Comparison of ENCODE assay signal across 8 cellular contexts in the genomic region with DNA sequence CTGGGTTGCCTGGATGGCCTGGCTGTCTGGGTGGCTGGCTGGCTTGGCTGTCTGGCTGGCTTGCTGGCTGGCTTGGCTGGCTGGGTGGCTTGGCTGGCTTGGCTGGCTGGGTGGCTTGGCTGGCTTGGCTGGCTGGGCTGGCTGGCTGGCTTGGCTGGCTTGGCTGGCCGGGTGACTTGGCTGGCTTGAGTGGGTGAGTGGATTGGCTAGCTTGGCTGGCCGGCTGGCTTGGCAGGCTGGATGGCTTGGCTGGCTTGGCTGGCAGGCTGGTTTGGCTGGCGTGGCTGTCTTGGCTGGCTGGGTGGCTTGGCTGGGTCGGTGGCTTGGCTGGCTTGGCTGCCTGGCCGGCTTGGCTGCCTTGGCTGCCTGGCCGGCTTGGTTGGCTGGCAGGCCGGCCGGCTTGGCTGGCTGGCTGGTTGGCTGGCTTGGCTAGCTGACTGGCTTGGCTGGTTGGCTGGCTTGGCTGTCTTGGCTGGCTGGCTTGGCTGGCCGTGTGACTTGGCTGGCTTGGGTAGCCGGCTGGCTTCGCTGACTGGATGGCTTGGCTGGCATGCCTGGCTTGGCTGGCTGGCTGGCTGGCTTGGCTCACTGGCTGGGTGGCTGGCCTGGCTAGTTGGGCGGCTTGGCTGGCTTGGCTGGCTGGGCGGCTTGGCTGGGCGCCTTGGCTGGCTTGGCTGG.
A peak's percentile ranks its signal among the peaks of the same experiment; 100 is the strongest.
DNase-seq lines count a peak whose midpoint lies in the region; ATAC-seq, FAIRE-seq and TF ChIP-seq lines count a peak whose summit lies in the region.
"Not testable (repeated sequence)": the region's sequence is repeated elsewhere in the genome, so short reads cannot be mapped to it uniquely, and the experiment has no call there.

No MANE protein-coding gene starts in this region.

- not testable (repeated sequence) for TF ChIP-seq CTCF in D721Med (IDR thresholded peaks at IDR 0.05; ENCODE audit: insufficient read depth, missing control alignments); PC-3 (conservative IDR thresholded peaks at IDR 0.05; ENCODE audit: low read depth, low read length); endothelial cell of umbilical vein (IDR thresholded peaks at IDR 0.05; ENCODE audit: extremely low read depth in 1 of 2, insufficient read depth in 1 of 2, low read depth in 1 of 2, low read length in 2 of 2); lower leg skin (IDR thresholded peaks at IDR 0.05)

- intact Hi-C loops in PC-3 (cut with micrococcal nuclease); activated CD4-positive, alpha-beta memory T cell treated with anti-CD3 and anti-CD28 coated beads for 36 hours (cut with micrococcal nuclease); endothelial cell of umbilical vein (cut with micrococcal nuclease); lower leg skin (cut with DNase I; ENCODE audit: low total_unique reads); sciatic nerve (cut with DNase I): not testable (repeated sequence)

- H3F3A ChIP-seq in PC-3 (ENCODE audit: low read length, unreplicated experiment): not testable (repeated sequence)

- FAIRE-seq in D721Med (lab: Jason Lieb, UNC); endothelial cell of umbilical vein (lab: Jason Lieb, UNC): not testable (repeated sequence)

- not testable (repeated sequence) for H4K20me1 ChIP-seq in PC-3 (ENCODE audit: low read length); endothelial cell of umbilical vein (replicated peaks; ENCODE audit: control insufficient read depth, extremely low read depth, insufficient read depth, low read length)

- not testable (repeated sequence) for TF ChIP-seq POLR2A in endothelial cell of umbilical vein (IDR thresholded peaks at IDR 0.05; ENCODE audit: low read depth, low read length); lower leg skin (IDR thresholded peaks at IDR 0.05)

- H3K4me1 Mint-ChIP-seq in activated CD4-positive, alpha-beta memory T cell treated with anti-CD3 and anti-CD28 coated beads for 36 hours (ENCODE audit: low read depth): not testable (repeated sequence)

- not testable (repeated sequence) for H3K36me3 ChIP-seq in PC-3 (ENCODE audit: low read depth, low read length); endothelial cell of umbilical vein (ENCODE audit: control insufficient read depth in 2 of 2, extremely low read depth in 1 of 2, insufficient read depth in 2 of 2, low read length in 2 of 2)

- not testable (repeated sequence) for H3K27ac ChIP-seq in PC-3 (ENCODE audit: low read length); endothelial cell of umbilical vein (ENCODE audit: insufficient read depth, low read depth, low read length)

- H3K4me2 ChIP-seq in PC-3 (ENCODE audit: low read length); endothelial cell of umbilical vein (ENCODE audit: insufficient read depth, low read length): not testable (repeated sequence)

- H3K79me2 ChIP-seq in PC-3 (ENCODE audit: low read length); endothelial cell of umbilical vein (ENCODE audit: control insufficient read depth, insufficient read depth, low read length): not testable (repeated sequence)

- H3K4me3 ChIP-seq in PC-3 (ENCODE audit: low read length); endothelial cell of umbilical vein (replicated peaks in 1 of 3; ENCODE audit: insufficient read depth in 1 of 3, low read depth in 1 of 3, low read length in 3 of 3); lower leg skin (ENCODE audit: low read depth, poor library complexity, severe bottlenecking): not testable (repeated sequence)

- POLR2A ChIA-PET in PC-3 (lab: Charles Lee; ENCODE audit: unreplicated experiment); activated CD4-positive, alpha-beta memory T cell treated with anti-CD3 and anti-CD28 coated beads for 36 hours (lab: Charles Lee); endothelial cell of umbilical vein (lab: Charles Lee): not testable (repeated sequence)

- not testable (repeated sequence) for H3K9me3 ChIP-seq in PC-3 (ENCODE audit: low read length); endothelial cell of umbilical vein (replicated peaks; ENCODE audit: control insufficient read depth, insufficient read depth, low read length)

- not testable (repeated sequence) for H3K9me3 Mint-ChIP-seq in activated CD4-positive, alpha-beta memory T cell treated with anti-CD3 and anti-CD28 coated beads for 36 hours; activated naive CD4-positive, alpha-beta T cell treated with anti-CD3 and anti-CD28 coated beads, Interleukin-2, amount 50 U/mL, for 72 hours

- H3K4me1 ChIP-seq in PC-3 (ENCODE audit: insufficient read depth, low read length); endothelial cell of umbilical vein (ENCODE audit: control insufficient read depth, extremely low read depth, insufficient read depth, low read length): not testable (repeated sequence)

- dilution Hi-C loops in endothelial cell of umbilical vein (cut with MboI; ENCODE audit: extremely low pct_ligation_motif_present, low sequenced_read_pairs): not testable (repeated sequence)

- DNase-seq in D721Med (ENCODE audit: insufficient read length, low spot score) (peak; percentile 2), PC-3 (peak; percentile 12), endothelial cell of umbilical vein (ENCODE audit: low read depth, low spot score) (peak; percentile 7), lower leg skin (ENCODE audit: low spot score in 2 of 2) (peak; percentile 57 to 96), sciatic nerve (ENCODE audit: low spot score) (peak; percentile 81)
- peak; percentile 44 for DNase-seq in activated CD4-positive, alpha-beta memory T cell treated with anti-CD3 and anti-CD28 coated beads for 36 hours
- peak; percentile 51 to 85 for DNase-seq in activated naive CD4-positive, alpha-beta T cell treated with anti-CD3 and anti-CD28 coated beads, Interleukin-2, amount 50 U/mL, for 72 hours (ENCODE audit: low spot score in 2 of 2)
- DNase-seq in stimulated activated naive CD8-positive, alpha-beta T cell treated with anti-CD3 and anti-CD28 coated beads, Interleukin-15, Interleukin-2, amounts not matched to agents 100 U/mL and 50 U/mL, for 24 hours: peak; percentile 35

- H3K27ac Mint-ChIP-seq in activated CD4-positive, alpha-beta memory T cell treated with anti-CD3 and anti-CD28 coated beads for 36 hours; activated naive CD4-positive, alpha-beta T cell treated with anti-CD3 and anti-CD28 coated beads, Interleukin-2, amount 50 U/mL, for 72 hours: not testable (repeated sequence)

- BruUV-seq in PC-3 (replicated peaks; lab: Mats Ljungman, UMichigan); endothelial cell of umbilical vein (replicated peaks; lab: Mats Ljungman, UMichigan): not testable (repeated sequence)

- not testable (repeated sequence) for H3K9me2 ChIP-seq in PC-3 (replicated peaks; ENCODE audit: low read length)

- H3K27me3 Mint-ChIP-seq in activated CD4-positive, alpha-beta memory T cell treated with anti-CD3 and anti-CD28 coated beads for 36 hours: not testable (repeated sequence)

- H3K9me1 ChIP-seq in endothelial cell of umbilical vein (replicated peaks; ENCODE audit: control insufficient read depth, extremely low read depth, insufficient read depth, low read length): not testable (repeated sequence)

- 65 to 73% methylated on average over 14 of the region's 14 CpGs for WGBS in lower leg skin, 2 donors

- H2AFZ ChIP-seq in PC-3 (ENCODE audit: low read length); endothelial cell of umbilical vein (ENCODE audit: low read depth, low read length): not testable (repeated sequence)

- not testable (repeated sequence) for H3K4me3 Mint-ChIP-seq in activated CD4-positive, alpha-beta memory T cell treated with anti-CD3 and anti-CD28 coated beads for 36 hours

- not testable (repeated sequence) for H3K36me3 Mint-ChIP-seq in activated CD4-positive, alpha-beta memory T cell treated with anti-CD3 and anti-CD28 coated beads for 36 hours; activated naive CD4-positive, alpha-beta T cell treated with anti-CD3 and anti-CD28 coated beads, Interleukin-2, amount 50 U/mL, for 72 hours

- not testable (repeated sequence) for ATAC-seq in PC-3; activated naive CD4-positive, alpha-beta T cell treated with anti-CD3 and anti-CD28 coated beads, Interleukin-2, amount 50 U/mL, for 72 hours; stimulated activated naive CD8-positive, alpha-beta T cell treated with anti-CD3 and anti-CD28 coated beads, Interleukin-15, Interleukin-2, amounts not matched to agents 100 U/mL and 50 U/mL, for 24 hours
- peak; percentile 42 for ATAC-seq in sciatic nerve

- not testable (repeated sequence) for H3K27me3 ChIP-seq in PC-3 (ENCODE audit: low read length); endothelial cell of umbilical vein (ENCODE audit: control insufficient read depth in 2 of 2, insufficient read depth in 2 of 2, low read length in 2 of 2)

- not testable (repeated sequence) for H3K9ac ChIP-seq in PC-3 (ENCODE audit: low read length); endothelial cell of umbilical vein (replicated peaks; ENCODE audit: extremely low read depth, insufficient read depth, low read length)

- CTCF ChIA-PET in PC-3 (lab: Charles Lee); activated CD4-positive, alpha-beta memory T cell treated with anti-CD3 and anti-CD28 coated beads for 36 hours (lab: Charles Lee); endothelial cell of umbilical vein (lab: Charles Lee): not testable (repeated sequence)

Comparison
In these comparisons a context has a peak if more than half of its experiments do, and no peak if none do; other contexts are left out.
1. DNase-seq: peak in every context shown above with its lines; median percentile 81 in sciatic nerve; 76 in lower leg skin; 68 in activated naive CD4-positive, alpha-beta T cell treated with anti-CD3 and anti-CD28 coated beads, Interleukin-2, amount 50 U/mL, for 72 hours; 44 in activated CD4-positive, alpha-beta memory T cell treated with anti-CD3 and anti-CD28 coated beads for 36 hours; 35 in stimulated activated naive CD8-positive, alpha-beta T cell treated with anti-CD3 and anti-CD28 coated beads, Interleukin-15, Interleukin-2, amounts not matched to agents 100 U/mL and 50 U/mL, for 24 hours; 12 in PC-3; 7 in endothelial cell of umbilical vein; 2 in D721Med.